ENCODE assay signal across 8 cellular contexts in the genomic region with DNA sequence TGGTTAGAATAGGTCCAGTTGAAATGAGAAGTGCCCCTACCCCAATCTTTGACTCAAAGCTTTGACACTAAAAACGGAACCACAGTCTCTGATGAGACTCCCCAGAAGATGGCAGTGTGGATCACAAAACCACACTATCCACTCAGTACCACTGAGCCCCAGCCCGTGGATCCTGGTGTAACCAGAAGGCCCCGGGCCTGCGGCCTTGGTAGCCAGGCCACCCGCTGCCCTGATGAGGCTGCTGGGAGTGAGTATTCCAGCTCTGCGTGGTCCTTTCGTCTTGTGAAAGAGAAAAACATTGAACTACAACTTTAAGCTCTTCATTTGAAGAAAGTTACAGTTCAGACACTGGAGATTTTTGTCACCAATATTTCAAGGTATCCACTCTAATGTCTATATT. TPM values are rescaled to one million over a fixed set of nuclear protein-coding genes. Genes with fewer than 3 reads are reported as not detected.
DNase-seq lines count a peak whose midpoint lies in the region; ATAC-seq, FAIRE-seq and TF ChIP-seq lines count a peak whose summit lies in the region.

No MANE protein-coding gene starts in this region.

- H3K9me2 ChIP-seq in HCT116 (ENCODE audit: insufficient read depth) = no peaks in the 10 kb centered on the region

- H3K4me3 ChIP-seq in HCT116 (replicated peaks in 1 of 2; ENCODE audit: low read depth in 1 of 2, low read length in 2 of 2) (no peak overlapping the region), HepG2 (replicated peaks in 1 of 3; ENCODE audit: insufficient read depth in 1 of 3, low read depth in 2 of 3, low read length in 3 of 3) (no peak overlapping the region)

- no peak; a peak in 1 of 4 replicates for TF ChIP-seq EP300 in HepG2 (IDR thresholded peaks at IDR 0.05; ENCODE audit: low read depth in 2 of 2, low read length in 2 of 2)
- no peak for TF ChIP-seq EP300 in HepG2 (CRISPR knock-in tag; IDR thresholded peaks at IDR 0.05; ENCODE audit: borderline replicate concordance)

- WGBS in HepG2 (ENCODE audit: low lambda C conversion rate) = 0% methylated on average over 7 of the region's 7 CpGs

- H3K9me3 ChIP-seq in HCT116 (ENCODE audit: control insufficient read depth in 1 of 2, insufficient read depth in 1 of 2, low read depth in 1 of 2, low read length in 2 of 2) (no peaks in the 10 kb centered on the region), HepG2 (ENCODE audit: low read length) (no peaks in the 10 kb centered on the region)

- TF ChIP-seq POLR2A in HCT116 (IDR thresholded peaks at IDR 0.05; ENCODE audit: borderline replicate concordance, extremely low read depth, insufficient read depth, insufficient read length) (no peak), HepG2 (IDR thresholded peaks at IDR 0.05; ENCODE audit: insufficient read depth in 1 of 2, low read depth in 2 of 2, low read length in 2 of 2) (no peak)

- BruUV-seq in HCT116 (replicated peaks; lab: Mats Ljungman, UMichigan) (no TSS peak), HepG2 (replicated peaks; lab: Mats Ljungman, UMichigan) (no TSS peak)

- FAIRE-seq in HepG2 (lab: Jason Lieb, UNC) = peak; percentile 54

- TF ChIP-seq RAD21 in HCT116 (IDR thresholded peaks at IDR 0.05; ENCODE audit: low read depth) (peak; percentile 90), HepG2 (CRISPR knock-in tag; IDR thresholded peaks at IDR 0.05) (peak; percentile 92)

- in situ Hi-C loops in HepG2 (cut with HindIII; ENCODE audit: extremely low pct_ligation_motif_present, low pct_unique_long_range_greater_than_20kb) = loop anchor here (5.0 kb wide), 1 partner anchor 451 kb away; no protein-coding TSS in a partner anchor

- TF ChIP-seq CTCF in HCT116 (IDR thresholded peaks at IDR 0.05 in 2 of 3, conservative IDR thresholded peaks at IDR 0.05 in 1 of 3; ENCODE audit: borderline replicate concordance in 1 of 3, insufficient read depth in 1 of 3, low read depth in 2 of 3, low read length in 2 of 3) = peak; percentile 57 to 77 (median 76)
- peak; percentile 93 for TF ChIP-seq CTCF in HepG2 (CRISPR knock-in tag; IDR thresholded peaks at IDR 0.05)

- H3K27me3 ChIP-seq in HCT116 (ENCODE audit: insufficient read depth, low read length) = peaks cover 16% of the 10 kb centered on the region; the same call in 1 of the 2 replicates
- no peaks in the 10 kb centered on the region for H3K27me3 ChIP-seq in HepG2 (ENCODE audit: control insufficient read depth in 1 of 2, insufficient read depth in 2 of 2, low read length in 2 of 2)

- H3K4me2 ChIP-seq in HCT116 (ENCODE audit: low read length) = no peak overlapping the region
- H3K4me2 ChIP-seq in HepG2 (ENCODE audit: low read depth, low read length) = peak overlapping the region; percentile 58

- H2AFZ ChIP-seq in HCT116 (ENCODE audit: low read depth, low read length, poor library complexity, severe bottlenecking) (peak overlapping the region; percentile 93), HepG2 (ENCODE audit: low read length) (peak overlapping the region; percentile 76)

- H4K20me1 ChIP-seq in HCT116 (ENCODE audit: insufficient read depth) = no peaks in the 10 kb centered on the region
- no peaks in the 10 kb centered on the region for H4K20me1 ChIP-seq in HepG2 (ENCODE audit: insufficient read depth, low read length)

- CTCF ChIA-PET in HCT116 (lab: Charles Lee) = interaction anchor here (0.6 to 4.3 kb wide), 12 partner anchors 8 to 1536 kb away, joined by 3 to 158 read pairs (median 4); partner anchors contain the start of gene PCAT7
- CTCF ChIA-PET in HepG2 (lab: Yijun Ruan, JAX; ENCODE audit: low intra/inter-chr PET ratio, low total read pairs) = interaction anchor here (1.2 to 1.6 kb wide), 4 partner anchors 101 to 486 kb away, joined by 4 to 14 read pairs (median 8); no protein-coding TSS in a partner anchor

- peak; percentile 99 for ATAC-seq in HCT116
- ATAC-seq in HepG2 = peak; percentile 98
- no peak for ATAC-seq in GM18519 (IDR thresholded peaks at IDR 0.05; ENCODE audit: low FRiP score, unreplicated experiment)

- DNase-seq in COLO829 (ENCODE audit: low spot score) = peak; percentile 74
- peak; percentile 54 for DNase-seq in HCT116 (ENCODE audit: low read depth, low spot score)
- peak; percentile 74 for DNase-seq in NCI-H460 (ENCODE audit: extremely low read depth, low read depth)
- peak; percentile 52 for DNase-seq in activated CD4-positive, alpha-beta T cell treated with anti-CD3 and anti-CD28 coated beads, Interleukin-2, amount 50 U/mL, for 1 hour
- DNase-seq in dedifferentiated amniotic fluid mesenchymal stem cell (ENCODE audit: extremely low spot score) = peak; percentile 84
- peak; percentile 73 for DNase-seq in HepG2 (ENCODE audit: low spot score)
- peak; percentile 48 for DNase-seq in stimulated activated CD4-positive, alpha-beta T cell treated with anti-CD3 and anti-CD28 coated beads, Interleukin-2, amount 100 ng/mL, for 48 hours

- POLR2A ChIA-PET in HCT116 (lab: Charles Lee) = interaction anchor here (0.8 to 1.3 kb wide), 2 partner anchors 12 to 450 kb away, joined by 3 to 9 read pairs; no protein-coding TSS in a partner anchor
- POLR2A ChIA-PET in HepG2 (lab: Yijun Ruan, JAX) = interaction anchor here (2.1 to 2.6 kb wide), 3 partner anchors 11 to 127 kb away, joined by 6 to 7 read pairs (median 7); partner anchors contain the start of gene PCAT7

- no peaks in the 10 kb centered on the region for H3K79me2 ChIP-seq in HCT116 (ENCODE audit: insufficient read depth, low read length)
- no peaks in the 10 kb centered on the region for H3K79me2 ChIP-seq in HepG2 (ENCODE audit: insufficient read depth, low read length)

- no peak overlapping the region for H3K27ac ChIP-seq in HCT116 (ENCODE audit: low read depth, low read length)
- H3K27ac ChIP-seq in HepG2 (ENCODE audit: extremely low read length, insufficient read depth, low read length) = no peak overlapping the region

- H3K36me3 ChIP-seq in HCT116 (ENCODE audit: control insufficient read depth in 1 of 2, insufficient read depth in 2 of 2, low read length in 2 of 2) (no peaks in the 10 kb centered on the region), HepG2 (replicated peaks in 1 of 2; ENCODE audit: control insufficient read depth in 1 of 2, insufficient read depth in 2 of 2, low read length in 2 of 2) (no peaks in the 10 kb centered on the region)

- intact Hi-C loops in HCT116 (cut with micrococcal nuclease) (loop anchor here (1.0 to 2.0 kb wide), 3 partner anchors 446 to 487 kb away; no protein-coding TSS in a partner anchor), HepG2 (cut with micrococcal nuclease; ENCODE audit: unreplicated experiment) (no loop called here)

- H3K4me1 ChIP-seq in HCT116 (ENCODE audit: control insufficient read depth in 1 of 2, insufficient read depth in 2 of 2, low read length in 2 of 2) (no peaks in the 10 kb centered on the region), HepG2 (ENCODE audit: insufficient read depth, low read length) (peaks cover 19% of the 10 kb centered on the region)

- RAD21 ChIA-PET in HCT116 (lab: Charles Lee; ENCODE audit: low non-redundant PET in 1 of 2, low total read pairs in 2 of 2, uncharacterized antibody in 2 of 2, unreplicated experiment in 2 of 2) = interaction anchor here (0.6 to 3.2 kb wide), 10 partner anchors 12 to 486 kb away, joined by 3 to 14 read pairs (median 6); no protein-coding TSS in a partner anchor

- H3K9ac ChIP-seq in HCT116 (ENCODE audit: low read length) = no peak overlapping the region
- peak overlapping the region; percentile 41 for H3K9ac ChIP-seq in HepG2 (ENCODE audit: insufficient read depth, low read depth, low read length)

RNA-seq across cellular contexts. Expression of gene FBP1, which starts 42.2 kb away (rescaled TPM):
- total RNA-seq in HCT116 (2021; ENCODE audit: unreplicated experiment) (0.42 TPM), HepG2 (2016; rRNA removed; fragmentation: Illumina TruSeq; extraction: Trizol) (0.28 and 0.29 TPM in 2 replicates)
- polyA plus RNA-seq in HCT116 (2012) = not detected in 2 replicates
- 0.12 TPM in 1 of 2 replicates, not detected in the other for total RNA-seq in NCI-H460 (2014; rRNA removed; shearing (Covaris generic))
- polyA plus RNA-seq in NCI-H460 (2014; cell fraction: nucleus; rRNA removed) = not detected in 2 replicates
- total RNA-seq in HepG2 (2016; cell fraction: cytosol; rRNA removed; fragmentation: Illumina TruSeq; extraction: Trizol; ENCODE audit: low read depth) = not detected in 2 replicates
- total RNA-seq in HepG2 (2016; cell fraction: insoluble cytoplasmic fraction; rRNA removed; fragmentation: Illumina TruSeq; extraction: Trizol) = not detected in 2 replicates
- 0.12 and 0.17 TPM in 2 replicates for total RNA-seq in HepG2 (2016; cell fraction: membrane; rRNA removed; fragmentation: Illumina TruSeq; extraction: Trizol)
- not detected in 2 replicates for total RNA-seq in HepG2 (2016; cell fraction: nucleus; rRNA removed; fragmentation: Illumina TruSeq; extraction: Trizol)
- polyA plus RNA-seq in HepG2 (2011; rRNA removed) = 0.22 and 0.53 TPM in 2 replicates
- 0.17 and 0.32 TPM in 2 replicates for polyA plus RNA-seq in HepG2 (2011; cell fraction: cytosol; rRNA removed)
- polyA plus RNA-seq in HepG2 (2011; cell fraction: nucleus; rRNA removed) = 0.14 TPM in 2 replicates
- polyA plus RNA-seq in HepG2 (2012) = 0.83 and 1.6 TPM in 2 replicates
- polyA plus RNA-seq in HepG2 (2016; cell fraction: cytosol; fragmentation: Illumina TruSeq; extraction: Trizol; ENCODE audit: low read depth) = 0.16 and 0.26 TPM in 2 replicates
- 0.24 TPM in 1 of 2 replicates, not detected in the other for polyA plus RNA-seq in HepG2 (2016; cell fraction: insoluble cytoplasmic fraction; fragmentation: Illumina TruSeq; extraction: Trizol; ENCODE audit: low read depth)
- 0.18 and 0.47 TPM in 2 replicates for polyA plus RNA-seq in HepG2 (2016; cell fraction: membrane; fragmentation: Illumina TruSeq; extraction: Trizol; ENCODE audit: low read depth)
- not detected in 2 replicates for polyA plus RNA-seq in HepG2 (2016; cell fraction: nucleus; fragmentation: Illumina TruSeq; extraction: Trizol; ENCODE audit: insufficient read depth, low read depth)
- polyA minus RNA-seq in HepG2 (2011; rRNA and poly(A)+ RNA removed; ENCODE audit: low replicate concordance) = 0.23 TPM in 1 of 2 replicates, not detected in the other
- not detected in 2 replicates for polyA minus RNA-seq in HepG2 (2011; cell fraction: cytosol; rRNA and poly(A)+ RNA removed)
- polyA minus RNA-seq in HepG2 (2011; cell fraction: nucleus; rRNA and poly(A)+ RNA removed) = not detected in 2 replicates

RNA-seq across cellular contexts. Expression of gene AOPEP, which starts 45.0 kb away (rescaled TPM):
- total RNA-seq in HCT116 (2021; ENCODE audit: unreplicated experiment) (15.1 TPM), HepG2 (2016; rRNA removed; fragmentation: Illumina TruSeq; extraction: Trizol) (32.8 and 41.6 TPM in 2 replicates)
- 4.3 and 4.4 TPM in 2 replicates for polyA plus RNA-seq in HCT116 (2012)
- 27.0 and 30.7 TPM in 2 replicates for total RNA-seq in NCI-H460 (2014; rRNA removed; shearing (Covaris generic))
- polyA plus RNA-seq in NCI-H460 (2014; cell fraction: nucleus; rRNA removed) = 36.8 and 55.2 TPM in 2 replicates
- 123 and 126 TPM in 2 replicates for total RNA-seq in HepG2 (2016; cell fraction: cytosol; rRNA removed; fragmentation: Illumina TruSeq; extraction: Trizol; ENCODE audit: low read depth)
- 32.0 and 42.2 TPM in 2 replicates for total RNA-seq in HepG2 (2016; cell fraction: insoluble cytoplasmic fraction; rRNA removed; fragmentation: Illumina TruSeq; extraction: Trizol)
- total RNA-seq in HepG2 (2016; cell fraction: membrane; rRNA removed; fragmentation: Illumina TruSeq; extraction: Trizol) = 97.8 and 104 TPM in 2 replicates
- 73.7 and 78.3 TPM in 2 replicates for total RNA-seq in HepG2 (2016; cell fraction: nucleus; rRNA removed; fragmentation: Illumina TruSeq; extraction: Trizol)
- polyA plus RNA-seq in HepG2 (2011; rRNA removed) = 21.7 and 22.2 TPM in 2 replicates
- polyA plus RNA-seq in HepG2 (2011; cell fraction: cytosol; rRNA removed) = 20.4 and 22.0 TPM in 2 replicates
- 39.3 and 43.4 TPM in 2 replicates for polyA plus RNA-seq in HepG2 (2011; cell fraction: nucleus; rRNA removed)
- polyA plus RNA-seq in HepG2 (2012) = 24.1 and 26.1 TPM in 2 replicates
- polyA plus RNA-seq in HepG2 (2016; cell fraction: cytosol; fragmentation: Illumina TruSeq; extraction: Trizol; ENCODE audit: low read depth) = 146 and 149 TPM in 2 replicates
- 35.6 and 38.6 TPM in 2 replicates for polyA plus RNA-seq in HepG2 (2016; cell fraction: insoluble cytoplasmic fraction; fragmentation: Illumina TruSeq; extraction: Trizol; ENCODE audit: low read depth)
- 101 TPM in 2 replicates for polyA plus RNA-seq in HepG2 (2016; cell fraction: membrane; fragmentation: Illumina TruSeq; extraction: Trizol; ENCODE audit: low read depth)
- 45.0 and 46.7 TPM in 2 replicates for polyA plus RNA-seq in HepG2 (2016; cell fraction: nucleus; fragmentation: Illumina TruSeq; extraction: Trizol; ENCODE audit: insufficient read depth, low read depth)
- 43.7 TPM in 2 replicates for polyA minus RNA-seq in HepG2 (2011; rRNA and poly(A)+ RNA removed; ENCODE audit: low replicate concordance)
- 8.5 and 9.2 TPM in 2 replicates for polyA minus RNA-seq in HepG2 (2011; cell fraction: cytosol; rRNA and poly(A)+ RNA removed)
- 186 and 194 TPM in 2 replicates for polyA minus RNA-seq in HepG2 (2011; cell fraction: nucleus; rRNA and poly(A)+ RNA removed)
